17 cellular contexts compared by ENCODE assay signal in genomic region chr16:67336646-67337045, GRCh38. TPM values are rescaled to one million over a fixed set of nuclear protein-coding genes. Genes with fewer than 3 reads are reported as not detected.
"Had no signal": no experiment of that assay in that cellular context is flagged by ENCODE, and none has a peak within 500 bp of the region (broad histone marks: within the 10 kb centered on the region; RNA-seq: fewer than 3 reads in every experiment).

No MANE protein-coding gene starts in this region.

- H3K36me3 ChIP-seq: ascending aorta, tibial artery had no signal

- ATAC-seq: activated naive CD8-positive, alpha-beta T cell treated with anti-CD3 and anti-CD28 coated beads, Interleukin-2, amount 50 U/mL, for 24 hours; activated T-cell treated with anti-CD3 and anti-CD28 coated beads, Interleukin-2, amount 50 U/mL, for 4 hours; esophagus mucosa; natural killer cell treated with Interleukin-12 subunit alpha and Interleukin-12 subunit beta and Interleukin-15 and Interleukin-18, amount 100 ng/mL, for 72 hours had no signal

- DNase-seq: activated CD4-positive, alpha-beta T cell treated with anti-CD3 and anti-CD28 coated beads, Interleukin-2, amount 10 ng/mL, durations not matched to agents 24 days and 14 days; activated CD8-positive, alpha-beta memory T cell treated with anti-CD3 and anti-CD28 coated beads, Interleukin-2, amount 50 U/mL, for 4 hours; activated naive CD4-positive, alpha-beta T cell treated with anti-CD3 and anti-CD28 coated beads for 36 hours; activated naive CD8-positive, alpha-beta T cell treated with anti-CD3 and anti-CD28 coated beads, Interleukin-2, amount 50 U/mL, for 24 hours; activated T-cell treated with anti-CD3 and anti-CD28 coated beads, Interleukin-2, amount 50 U/mL, for 4 hours; effector CD4-positive, alpha-beta T cell; retina; stimulated activated naive CD4-positive, alpha-beta T cell treated with Interleukin-2 at 50 U/mL for 16 hours; substantia nigra; T-helper 1 cell; T-helper 9 cell; tibial artery had no signal

- H3K27me3 ChIP-seq: ascending aorta had no signal

- H3K27ac ChIP-seq: ascending aorta, tibial artery had no signal

- H3K4me1 ChIP-seq: ascending aorta, tibial artery had no signal

- H3K4me3 ChIP-seq: ascending aorta, lung, tibial artery had no signal

- H3K9me3 ChIP-seq: ascending aorta, tibial artery had no signal

RNA-seq across cellular contexts. Expression of gene LRRC36, which starts 10.0 kb away (rescaled TPM):
- total RNA-seq: activated T-cell treated with anti-CD3 and anti-CD28 coated beads, Interleukin-2, amount 50 U/mL, for 4 hours; ascending aorta; esophagus mucosa; fibroblast of villous mesenchyme had no signal

RNA-seq across cellular contexts. Expression of gene KCTD19, which starts 10.1 kb away (rescaled TPM):
- total RNA-seq: ascending aorta, esophagus mucosa had no signal

RNA-seq across cellular contexts. Expression of gene TPPP3, which starts 56.7 kb away (rescaled TPM):
- total RNA-seq: activated CD4-positive, alpha-beta T cell treated with anti-CD3 and anti-CD28 coated beads, Interleukin-2, amount 10 ng/mL, durations not matched to agents 24 days and 14 days; activated naive CD4-positive, alpha-beta T cell treated with anti-CD3 and anti-CD28 coated beads for 36 hours had no signal
